Comparison of ENCODE assay signal across 9 cellular contexts in the genomic region with DNA sequence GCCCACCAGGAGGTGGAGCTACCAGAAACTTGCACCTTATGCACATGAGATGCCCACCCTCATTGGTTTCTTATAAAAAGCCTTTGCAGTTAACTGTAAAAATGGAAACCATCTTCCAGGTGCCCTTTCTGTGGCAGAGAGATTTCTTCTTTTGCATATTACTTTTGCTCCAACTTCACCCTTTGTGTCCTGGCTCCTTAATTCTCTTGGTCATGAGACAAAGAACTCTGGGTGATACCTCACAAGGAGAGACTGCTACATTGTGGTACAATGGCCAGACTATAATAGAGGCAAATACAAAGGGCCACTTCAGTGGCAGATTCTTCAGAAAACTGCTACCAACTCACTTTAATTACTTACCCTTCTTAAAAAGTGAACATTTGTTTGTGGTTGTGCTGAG.
"Had no signal": no experiment of that assay in that cellular context is flagged by ENCODE, and none has a peak within 500 bp of the region (broad histone marks: within the 10 kb centered on the region; RNA-seq: fewer than 3 reads in every experiment).

No MANE protein-coding gene starts in this region.

- H3K4me3 ChIP-seq: GM23248 had no signal

- H3K27ac ChIP-seq: GM23248, HL-60 had no signal

- DNase-seq: GM23248, GOT3, HCEC 1CT, HFFc6 had no signal

- H3K4me1 Mint-ChIP-seq: IgD-negative memory B cell had no signal

- H2AFZ ChIP-seq: GM23248 had no signal

- FAIRE-seq: H54, HepG2 had no signal

- ATAC-seq: HepG2 had no signal

- H3K4me3 Mint-ChIP-seq: H9, HFFc6, IgD-negative memory B cell had no signal

- H3K27ac Mint-ChIP-seq: HFFc6, IgD-negative memory B cell had no signal

- H3K9ac ChIP-seq: GM23248 had no signal
